Comparison of ENCODE assay signal across 23 cellular contexts in genomic region chr2:166147883-166148282, GRCh38.
"Had no signal": no experiment of that assay in that cellular context is flagged by ENCODE, and none has a peak within 500 bp of the region (broad histone marks: within the 10 kb centered on the region; RNA-seq: fewer than 3 reads in every experiment).

No MANE protein-coding gene starts in this region.

- H3K4me3 ChIP-seq: K562, Peyer's patch, SJCRH30 had no signal

- DNase-seq: activated B cell treated with CpG ODN at 0.5 μM for 24 hours; activated CD4-positive, alpha-beta T cell treated with anti-CD3 and anti-CD28 coated beads for 1 hour; activated CD4-positive, alpha-beta T cell treated with anti-CD3 and anti-CD28 coated beads, Interleukin-2, amount 10 ng/mL, durations not matched to agents 24 days and 14 days; activated CD4-positive, alpha-beta T cell treated with anti-CD3 and anti-CD28 coated beads, Interleukin-2, amount 50 U/mL, for 48 hours; activated CD8-positive, alpha-beta memory T cell treated with anti-CD3 and anti-CD28 coated beads, Interleukin-2, amount 10 ng/mL, durations not matched to agents 7 days and 5 days; activated effector memory CD4-positive, alpha-beta T cell treated with Interleukin-2 at 50 U/mL for 16 hours; activated naive CD4-positive, alpha-beta T cell; activated T-cell treated with anti-CD3 and anti-CD28 coated beads, Interleukin-2, amount 50 U/mL, for 24 hours; amniotic stem cell; Kasumi-1; NCI-H1048; NCI-H1930; NCI-H2171; NCI-H526; NCI-H774; Peyer's patch; Right ventricle myocardium superior; SJCRH30; T-helper 17 cell; T-helper 9 cell had no signal

- H3K4me1 ChIP-seq: Peyer's patch, SJCRH30 had no signal

- FAIRE-seq: astrocyte, K562 had no signal

- H3K27me3 ChIP-seq: Peyer's patch, SJCRH30 had no signal

- H3K27ac ChIP-seq: Peyer's patch, RWPE1, SJCRH30 had no signal

- H3K36me3 ChIP-seq: Peyer's patch, SJCRH30 had no signal

- H3K9me3 ChIP-seq: Peyer's patch, SJCRH30 had no signal
